ENCODE assay signal across 10 cellular contexts in genomic region chr2:241310917-241311566, GRCh38. TPM values are rescaled to one million over a fixed set of nuclear protein-coding genes. Genes with fewer than 3 reads are reported as not detected.
DNase-seq lines count a peak whose midpoint lies in the region; ATAC-seq and TF ChIP-seq lines count a peak whose summit lies in the region.
"Had no signal": no experiment of that assay in that cellular context is flagged by ENCODE, and none has a peak within 500 bp of the region (broad histone marks: within the 10 kb centered on the region; RNA-seq: fewer than 3 reads in every experiment).

No MANE protein-coding gene starts in this region.

- no peak for TF ChIP-seq CTCF in GM12865 (IDR thresholded peaks at IDR 0.05; ENCODE audit: insufficient read depth, low read depth, low read length, missing control alignments)
- TF ChIP-seq CTCF in activated CD8-positive, alpha-beta T cell treated with anti-CD3 and anti-CD28 coated beads for 36 hours (IDR thresholded peaks at IDR 0.05) = no peak

- H3K4ac ChIP-seq in mesendoderm (ENCODE audit: low read depth, low read length) = no peak overlapping the region

- H3K79me2 ChIP-seq in mesendoderm (ENCODE audit: control insufficient read depth, insufficient read depth, low read length) = peaks cover 80% of the 10 kb centered on the region

- H3K18ac ChIP-seq in mesendoderm (ENCODE audit: low read length) = no peak overlapping the region

- H3K4me3 ChIP-seq in BLaER1 treated with 17β-estradiol and CSF1 and Interleukin-3, amounts not matched to agents 10 nM and 100 nM = peak overlapping the region in 3 of 10 experiments; percentile 11 to 25 (median 25); a peak in 4 of 20 replicates
- H3K4me3 ChIP-seq in GM12865 (ENCODE audit: low read depth, low read length) (peak overlapping the region; percentile 20), mesendoderm (ENCODE audit: low read length) (no peak overlapping the region)

- no peak overlapping the region for H2AK5ac ChIP-seq in mesendoderm (ENCODE audit: low read length)

- peaks cover 59 to 86% (median 71%) of the 10 kb centered on the region in 10 experiments for H3K4me1 ChIP-seq in BLaER1 treated with 17β-estradiol and CSF1 and Interleukin-3, amounts not matched to agents 10 nM and 100 nM
- H3K4me1 ChIP-seq in mesendoderm (ENCODE audit: control insufficient read depth, low read depth, low read length) = peaks cover 7% of the 10 kb centered on the region

- no peak overlapping the region for H2BK5ac ChIP-seq in mesendoderm (ENCODE audit: low read length)

- peak overlapping the region; percentile 71 to 94 (median 87) for H3K4me2 ChIP-seq in BLaER1 treated with 17β-estradiol and CSF1 and Interleukin-3, amounts not matched to agents 10 nM and 100 nM
- no peak overlapping the region for H3K4me2 ChIP-seq in mesendoderm (ENCODE audit: low read length)

- intact Hi-C loops in activated T-helper 1 cell treated with anti-CD3 and anti-CD28 coated beads, Interleukin-12 subunit alpha, Interleukin-12 subunit beta, Interleukin-2, Interleukin-4 antibody, amounts not matched to agents 30 ng/mL and 10 ng/mL and 1 ng/mL, durations not matched to agents 14 hours and 24 hours and 36 hours (cut with micrococcal nuclease) = no loop called here
- intact Hi-C loops in activated CD8-positive, alpha-beta T cell treated with anti-CD3 and anti-CD28 coated beads for 36 hours (cut with micrococcal nuclease) = no loop called here
- intact Hi-C loops in activated CD4-positive, alpha-beta memory T cell treated with anti-CD3 and anti-CD28 coated beads for 36 hours (cut with micrococcal nuclease) = loop anchor here (10.0 kb wide), 1 partner anchor 216 kb away; no protein-coding TSS in a partner anchor

- no peak for ATAC-seq in activated CD8-positive, alpha-beta T cell treated with anti-CD3 and anti-CD28 coated beads for 36 hours
- ATAC-seq in GM18517 (IDR thresholded peaks at IDR 0.05; ENCODE audit: unreplicated experiment) = no peak

- DNase-seq in GM12865 (ENCODE audit: low read depth) (peak; percentile 72), mesendoderm (no peak), NCI-H2227 treated with DMSO at 0.1 percent for 48 hours (lab: John Stamatoyannopoulos, UW) (no peak)
- DNase-seq in activated T-helper 1 cell treated with anti-CD3 and anti-CD28 coated beads, Interleukin-12 subunit alpha, Interleukin-12 subunit beta, Interleukin-2, Interleukin-4 antibody, amounts not matched to agents 30 ng/mL and 10 ng/mL and 1 ng/mL, durations not matched to agents 14 hours and 24 hours and 36 hours (ENCODE audit: low spot score) = no peak
- DNase-seq in activated CD8-positive, alpha-beta T cell treated with anti-CD3 and anti-CD28 coated beads for 36 hours = no peak
- DNase-seq in activated CD4-positive, alpha-beta memory T cell treated with anti-CD3 and anti-CD28 coated beads for 36 hours = no peak
- DNase-seq: stimulated activated CD4-positive, alpha-beta T cell treated with anti-CD3 and anti-CD28 coated beads, Interleukin-2, amount 100 ng/mL, for 48 hours had no signal

- H2BK15ac ChIP-seq in mesendoderm (replicated peaks; ENCODE audit: low read depth) = no peak overlapping the region

- H3K4me1 Mint-ChIP-seq in activated T-helper 1 cell treated with anti-CD3 and anti-CD28 coated beads, Interleukin-12 subunit alpha, Interleukin-12 subunit beta, Interleukin-2, Interleukin-4 antibody, amounts not matched to agents 30 ng/mL and 10 ng/mL and 1 ng/mL, durations not matched to agents 14 hours and 24 hours and 36 hours (ENCODE audit: low read depth) = peaks cover 55% of the 10 kb centered on the region
- H3K4me1 Mint-ChIP-seq in activated CD8-positive, alpha-beta T cell treated with anti-CD3 and anti-CD28 coated beads for 36 hours (ENCODE audit: low read depth) = peaks cover 65% of the 10 kb centered on the region
- H3K4me1 Mint-ChIP-seq in activated CD4-positive, alpha-beta memory T cell treated with anti-CD3 and anti-CD28 coated beads for 36 hours (ENCODE audit: low read depth) = peaks cover 64% of the 10 kb centered on the region

- no CpG with 5 or more reads among the region's 13 CpGs for WGBS in mesendoderm (ENCODE audit: extremely low coverage, insufficient coverage, low lambda C conversion rate)

- no peaks in the 10 kb centered on the region for H3K27me3 ChIP-seq in BLaER1 treated with 17β-estradiol and CSF1 and Interleukin-3, amounts not matched to agents 10 nM and 100 nM
- no peaks in the 10 kb centered on the region for H3K27me3 ChIP-seq in mesendoderm (ENCODE audit: insufficient read depth, low read length, poor library complexity)

- peaks cover 47 to 78% (median 62%) of the 10 kb centered on the region in 11 experiments for H4K20me1 ChIP-seq in BLaER1 treated with 17β-estradiol and CSF1 and Interleukin-3, amounts not matched to agents 10 nM and 100 nM

- H3K27ac Mint-ChIP-seq in activated T-helper 1 cell treated with anti-CD3 and anti-CD28 coated beads, Interleukin-12 subunit alpha, Interleukin-12 subunit beta, Interleukin-2, Interleukin-4 antibody, amounts not matched to agents 30 ng/mL and 10 ng/mL and 1 ng/mL, durations not matched to agents 14 hours and 24 hours and 36 hours = peak overlapping the region; percentile 70
- H3K27ac Mint-ChIP-seq in activated CD8-positive, alpha-beta T cell treated with anti-CD3 and anti-CD28 coated beads for 36 hours = no peak overlapping the region
- no peak overlapping the region for H3K27ac Mint-ChIP-seq in activated CD4-positive, alpha-beta memory T cell treated with anti-CD3 and anti-CD28 coated beads for 36 hours

- POLR2A ChIA-PET in activated CD8-positive, alpha-beta T cell treated with anti-CD3 and anti-CD28 coated beads for 36 hours (lab: Charles Lee) = interaction anchor here (0.6 kb wide), 1 partner anchor 254 kb away, joined by 4 read pairs; no protein-coding TSS in a partner anchor
- POLR2A ChIA-PET in activated CD4-positive, alpha-beta memory T cell treated with anti-CD3 and anti-CD28 coated beads for 36 hours (lab: Charles Lee) = no interaction called here

- H3K9ac ChIP-seq in BLaER1 treated with 17β-estradiol and CSF1 and Interleukin-3, amounts not matched to agents 10 nM and 100 nM = peak overlapping the region in 9 of 11 experiments; percentile 16 to 60 (median 33); a peak in 16 of 22 replicates
- no peak overlapping the region for H3K9ac ChIP-seq in mesendoderm (ENCODE audit: low read length)

- CTCF ChIA-PET in activated CD8-positive, alpha-beta T cell treated with anti-CD3 and anti-CD28 coated beads for 36 hours (lab: Charles Lee) = no interaction called here
- CTCF ChIA-PET in activated CD4-positive, alpha-beta memory T cell treated with anti-CD3 and anti-CD28 coated beads for 36 hours (lab: Charles Lee) = no interaction called here

- no peaks in the 10 kb centered on the region for H3K9me3 Mint-ChIP-seq in activated T-helper 1 cell treated with anti-CD3 and anti-CD28 coated beads, Interleukin-12 subunit alpha, Interleukin-12 subunit beta, Interleukin-2, Interleukin-4 antibody, amounts not matched to agents 30 ng/mL and 10 ng/mL and 1 ng/mL, durations not matched to agents 14 hours and 24 hours and 36 hours
- no peaks in the 10 kb centered on the region for H3K9me3 Mint-ChIP-seq in activated CD8-positive, alpha-beta T cell treated with anti-CD3 and anti-CD28 coated beads for 36 hours
- no peaks in the 10 kb centered on the region for H3K9me3 Mint-ChIP-seq in activated CD4-positive, alpha-beta memory T cell treated with anti-CD3 and anti-CD28 coated beads for 36 hours
- H3K9me3 Mint-ChIP-seq: mesothelial cell of epicardium had no signal

- H3K79me1 ChIP-seq in mesendoderm (ENCODE audit: low read length) = peaks cover 27% of the 10 kb centered on the region

- H4K8ac ChIP-seq in mesendoderm (ENCODE audit: low read depth, low read length) = no peak overlapping the region

- peaks cover 2% of the 10 kb centered on the region for H3K27me3 Mint-ChIP-seq in activated T-helper 1 cell treated with anti-CD3 and anti-CD28 coated beads, Interleukin-12 subunit alpha, Interleukin-12 subunit beta, Interleukin-2, Interleukin-4 antibody, amounts not matched to agents 30 ng/mL and 10 ng/mL and 1 ng/mL, durations not matched to agents 14 hours and 24 hours and 36 hours (ENCODE audit: insufficient read depth)
- H3K27me3 Mint-ChIP-seq in activated CD8-positive, alpha-beta T cell treated with anti-CD3 and anti-CD28 coated beads for 36 hours = no peaks in the 10 kb centered on the region
- no peaks in the 10 kb centered on the region for H3K27me3 Mint-ChIP-seq in activated CD4-positive, alpha-beta memory T cell treated with anti-CD3 and anti-CD28 coated beads for 36 hours

- H3K9me3 ChIP-seq in BLaER1 treated with 17β-estradiol and CSF1 and Interleukin-3, amounts not matched to agents 10 nM and 100 nM (replicated peaks in 1 of 11) = no peaks in the 10 kb centered on the region

- no peak overlapping the region for H2BK120ac ChIP-seq in mesendoderm (ENCODE audit: low read depth, low read length)

- no peak overlapping the region for H4K5ac ChIP-seq in mesendoderm (ENCODE audit: low read length)

- no peak overlapping the region for H3K23ac ChIP-seq in mesendoderm (ENCODE audit: low read length)

- peaks cover 22% of the 10 kb centered on the region for H3K36me3 Mint-ChIP-seq in activated T-helper 1 cell treated with anti-CD3 and anti-CD28 coated beads, Interleukin-12 subunit alpha, Interleukin-12 subunit beta, Interleukin-2, Interleukin-4 antibody, amounts not matched to agents 30 ng/mL and 10 ng/mL and 1 ng/mL, durations not matched to agents 14 hours and 24 hours and 36 hours (ENCODE audit: low read depth)
- peaks cover 15% of the 10 kb centered on the region for H3K36me3 Mint-ChIP-seq in activated CD8-positive, alpha-beta T cell treated with anti-CD3 and anti-CD28 coated beads for 36 hours (ENCODE audit: low read depth)
- H3K36me3 Mint-ChIP-seq in activated CD4-positive, alpha-beta memory T cell treated with anti-CD3 and anti-CD28 coated beads for 36 hours = peaks cover 1% of the 10 kb centered on the region
- H3K36me3 Mint-ChIP-seq: mesothelial cell of epicardium had no signal

- H3K4me3 Mint-ChIP-seq in activated T-helper 1 cell treated with anti-CD3 and anti-CD28 coated beads, Interleukin-12 subunit alpha, Interleukin-12 subunit beta, Interleukin-2, Interleukin-4 antibody, amounts not matched to agents 30 ng/mL and 10 ng/mL and 1 ng/mL, durations not matched to agents 14 hours and 24 hours and 36 hours = no peak overlapping the region
- no peak overlapping the region for H3K4me3 Mint-ChIP-seq in activated CD8-positive, alpha-beta T cell treated with anti-CD3 and anti-CD28 coated beads for 36 hours
- no peak overlapping the region for H3K4me3 Mint-ChIP-seq in activated CD4-positive, alpha-beta memory T cell treated with anti-CD3 and anti-CD28 coated beads for 36 hours
- H3K4me3 Mint-ChIP-seq: mesothelial cell of epicardium had no signal

- H3K56ac ChIP-seq in mesendoderm (ENCODE audit: low read length) = peak overlapping the region; percentile 37

- peaks cover 0 to 22% (median 12%) of the 10 kb centered on the region in 11 experiments; a peak in 11 of 22 replicates for H3K36me3 ChIP-seq in BLaER1 treated with 17β-estradiol and CSF1 and Interleukin-3, amounts not matched to agents 10 nM and 100 nM
- no peaks in the 10 kb centered on the region for H3K36me3 ChIP-seq in mesendoderm (ENCODE audit: control insufficient read depth, insufficient read depth, low read length)

- peak overlapping the region in 9 of 11 experiments; percentile 3 to 53 (median 36); a peak in 14 of 22 replicates for H3K27ac ChIP-seq in BLaER1 treated with 17β-estradiol and CSF1 and Interleukin-3, amounts not matched to agents 10 nM and 100 nM
- no peak overlapping the region for H3K27ac ChIP-seq in mesendoderm (ENCODE audit: low read depth, low read length)

RNA-seq across cellular contexts. Expression of gene HDLBP, which starts 4.4 kb away (rescaled TPM):
- total RNA-seq in activated T-helper 1 cell treated with anti-CD3 and anti-CD28 coated beads, Interleukin-12 subunit alpha, Interleukin-12 subunit beta, Interleukin-2, Interleukin-4 antibody, amounts not matched to agents 30 ng/mL and 10 ng/mL and 1 ng/mL, durations not matched to agents 14 hours and 24 hours and 36 hours = 270 and 273 TPM in 2 replicates
- 303 TPM for polyA plus RNA-seq in mesendoderm (2013, experiment 1 of 2)
- 315 TPM for polyA plus RNA-seq in mesendoderm (2013, experiment 2 of 2)
- 100 to 1,000 TPM; 259 to 266 TPM for total RNA-seq in activated CD8-positive, alpha-beta T cell treated with anti-CD3 and anti-CD28 coated beads for 36 hours
- total RNA-seq in activated CD4-positive, alpha-beta memory T cell treated with anti-CD3 and anti-CD28 coated beads for 36 hours = 100 to 1,000 TPM; 243 to 251 TPM

RNA-seq across cellular contexts. Expression of gene SEPTIN2, which starts 4.7 kb away (rescaled TPM):
- 203 and 219 TPM in 2 replicates for total RNA-seq in activated T-helper 1 cell treated with anti-CD3 and anti-CD28 coated beads, Interleukin-12 subunit alpha, Interleukin-12 subunit beta, Interleukin-2, Interleukin-4 antibody, amounts not matched to agents 30 ng/mL and 10 ng/mL and 1 ng/mL, durations not matched to agents 14 hours and 24 hours and 36 hours
- polyA plus RNA-seq in mesendoderm (2013, experiment 1 of 2) = 265 TPM
- 261 TPM for polyA plus RNA-seq in mesendoderm (2013, experiment 2 of 2)
- 100 to 1,000 TPM; 210 to 211 TPM for total RNA-seq in activated CD8-positive, alpha-beta T cell treated with anti-CD3 and anti-CD28 coated beads for 36 hours
- 100 to 1,000 TPM; 255 to 261 TPM for total RNA-seq in activated CD4-positive, alpha-beta memory T cell treated with anti-CD3 and anti-CD28 coated beads for 36 hours

RNA-seq across cellular contexts. Expression of gene FARP2, which starts 45.0 kb away (rescaled TPM):
- 36.6 and 40.9 TPM in 2 replicates for total RNA-seq in activated T-helper 1 cell treated with anti-CD3 and anti-CD28 coated beads, Interleukin-12 subunit alpha, Interleukin-12 subunit beta, Interleukin-2, Interleukin-4 antibody, amounts not matched to agents 30 ng/mL and 10 ng/mL and 1 ng/mL, durations not matched to agents 14 hours and 24 hours and 36 hours
- polyA plus RNA-seq in mesendoderm (2013, experiment 1 of 2) = 13.8 TPM
- 13.4 TPM for polyA plus RNA-seq in mesendoderm (2013, experiment 2 of 2)
- total RNA-seq in activated CD8-positive, alpha-beta T cell treated with anti-CD3 and anti-CD28 coated beads for 36 hours = 10 to 100 TPM; 31.9 to 32.8 TPM
- total RNA-seq in activated CD4-positive, alpha-beta memory T cell treated with anti-CD3 and anti-CD28 coated beads for 36 hours = 10 to 100 TPM; 25.1 to 29.5 TPM
